11 cellular contexts compared by ENCODE assay signal in the genomic region with DNA sequence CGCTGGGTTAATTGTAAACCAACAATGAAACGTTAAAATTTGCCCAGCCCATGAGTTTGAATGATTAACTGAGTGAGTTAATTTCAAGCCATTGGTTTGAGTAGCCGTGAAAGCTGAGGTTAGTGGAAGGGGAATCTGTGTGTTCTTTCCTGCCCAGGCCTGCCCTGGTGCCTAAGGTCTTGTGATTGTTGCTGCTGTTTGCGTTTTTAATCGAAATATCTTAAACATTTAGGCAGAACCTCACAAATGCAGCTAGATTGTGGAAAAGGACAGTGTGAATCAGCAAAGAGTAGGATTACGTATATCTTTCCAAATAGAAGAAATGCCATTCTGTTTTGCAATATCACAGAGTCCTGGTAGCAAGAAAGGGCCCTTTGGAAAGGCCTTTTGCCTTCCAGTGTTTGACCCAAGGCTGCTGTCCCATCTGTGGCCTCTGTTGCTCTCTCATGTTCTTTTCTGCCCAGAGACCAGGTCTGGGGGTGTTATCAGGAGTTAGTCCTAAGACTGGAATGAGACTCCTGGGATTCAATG.
DNase-seq lines count a peak whose midpoint lies in the region; ATAC-seq and TF ChIP-seq lines count a peak whose summit lies in the region.
"Had no signal": no experiment of that assay in that cellular context is flagged by ENCODE, and none has a peak within 500 bp of the region (broad histone marks: within the 10 kb centered on the region; RNA-seq: fewer than 3 reads in every experiment).

No MANE protein-coding gene starts in this region.

- no peak overlapping the region for H3K4me3 Mint-ChIP-seq in stimulated activated naive B cell treated with anti-CD40 and anti-IgM and Interleukin-4, amounts not matched to agents 10 μg/mL and 1 μg/mL and 100 μg/mL, for 72 hours
- H3K4me3 Mint-ChIP-seq in activated CD8-positive, alpha-beta memory T cell treated with anti-CD3 and anti-CD28 coated beads, Interleukin-2, amount 10 ng/mL, durations not matched to agents 7 days and 5 days, result no peak overlapping the region
- H3K4me3 Mint-ChIP-seq: activated naive CD8-positive, alpha-beta T cell; B cell had no signal

- H3K27ac ChIP-seq in KMS-11, result peak overlapping the region; percentile 76; the same call in 1 of the 2 replicates

- no peak for TF ChIP-seq CTCF in KMS-11 (conservative IDR thresholded peaks at IDR 0.05; ENCODE audit: low read depth, low read length)
- no peak for TF ChIP-seq CTCF in fibroblast of mammary gland (conservative IDR thresholded peaks at IDR 0.05; ENCODE audit: control insufficient read depth, insufficient read depth, low read depth, low read length)

- peak overlapping the region; percentile 91 for H3K4me2 ChIP-seq in KMS-11

- no peak overlapping the region for H2AFZ ChIP-seq in KMS-11 (ENCODE audit: low read depth)

- no peaks in the 10 kb centered on the region for H3K9me3 Mint-ChIP-seq in stimulated activated naive B cell treated with anti-CD40 and anti-IgM and Interleukin-4, amounts not matched to agents 10 μg/mL and 1 μg/mL and 100 μg/mL, for 72 hours
- peaks cover 6% of the 10 kb centered on the region for H3K9me3 Mint-ChIP-seq in activated CD8-positive, alpha-beta memory T cell treated with anti-CD3 and anti-CD28 coated beads, Interleukin-2, amount 10 ng/mL, durations not matched to agents 7 days and 5 days (ENCODE audit: low read depth)

- H3K4me3 ChIP-seq in KMS-11 (IDR thresholded peaks at IDR 0.05; ENCODE audit: insufficient read depth, low read depth, low read length), result no peak overlapping the region
- H3K4me3 ChIP-seq in fibroblast of mammary gland (ENCODE audit: control insufficient read depth, low read depth, low read length), result no peak overlapping the region

- H3K36me3 Mint-ChIP-seq in stimulated activated naive B cell treated with anti-CD40 and anti-IgM and Interleukin-4, amounts not matched to agents 10 μg/mL and 1 μg/mL and 100 μg/mL, for 72 hours, result peaks cover 15 to 25% of the 10 kb centered on the region in 2 donors
- peaks cover 20% of the 10 kb centered on the region for H3K36me3 Mint-ChIP-seq in activated CD8-positive, alpha-beta memory T cell treated with anti-CD3 and anti-CD28 coated beads, Interleukin-2, amount 10 ng/mL, durations not matched to agents 7 days and 5 days

- CTCF ChIA-PET in activated CD8-positive, alpha-beta memory T cell treated with anti-CD3 and anti-CD28 coated beads, Interleukin-2, amount 10 ng/mL, durations not matched to agents 7 days and 5 days (lab: Charles Lee), result no interaction called here

- no peaks in the 10 kb centered on the region for H3K36me3 ChIP-seq in KMS-11 (ENCODE audit: insufficient read depth)

- DNase-seq in NCI-H1105 treated with DMSO at 0.1 percent for 48 hours (lab: John Stamatoyannopoulos, UW), result peak; percentile 56
- DNase-seq in NCI-H1105 (lab: John Stamatoyannopoulos, UW), result no peak
- peak; percentile 61 for DNase-seq in fibroblast of mammary gland (ENCODE audit: low read depth)
- DNase-seq in stimulated activated naive B cell treated with anti-CD40 and anti-IgM and Interleukin-4, amounts not matched to agents 10 μg/mL and 1 μg/mL and 100 μg/mL, for 72 hours, result no peak
- no peak for DNase-seq in NCI-H1092 (lab: John Stamatoyannopoulos, UW)
- DNase-seq in activated CD8-positive, alpha-beta memory T cell treated with anti-CD3 and anti-CD28 coated beads, Interleukin-2, amount 10 ng/mL, durations not matched to agents 7 days and 5 days, result no peak
- DNase-seq: stimulated activated CD4-positive, alpha-beta T cell treated with anti-CD3 and anti-CD28 coated beads, Interleukin-15, amount 100 ng/mL, for 24 hours had no signal

- H3K9ac ChIP-seq in KMS-11, result no peak overlapping the region

- H3K4me1 Mint-ChIP-seq in stimulated activated naive B cell treated with anti-CD40 and anti-IgM and Interleukin-4, amounts not matched to agents 10 μg/mL and 1 μg/mL and 100 μg/mL, for 72 hours, result peaks cover 36 to 45% of the 10 kb centered on the region in 2 donors
- peaks cover 14% of the 10 kb centered on the region for H3K4me1 Mint-ChIP-seq in activated CD8-positive, alpha-beta memory T cell treated with anti-CD3 and anti-CD28 coated beads, Interleukin-2, amount 10 ng/mL, durations not matched to agents 7 days and 5 days

- peaks cover 84% of the 10 kb centered on the region for H3K4me1 ChIP-seq in KMS-11 (ENCODE audit: low read depth, poor library complexity, severe bottlenecking)

- no peaks in the 10 kb centered on the region for H3K27me3 Mint-ChIP-seq in stimulated activated naive B cell treated with anti-CD40 and anti-IgM and Interleukin-4, amounts not matched to agents 10 μg/mL and 1 μg/mL and 100 μg/mL, for 72 hours
- H3K27me3 Mint-ChIP-seq in activated CD8-positive, alpha-beta memory T cell treated with anti-CD3 and anti-CD28 coated beads, Interleukin-2, amount 10 ng/mL, durations not matched to agents 7 days and 5 days, result no peaks in the 10 kb centered on the region
- H3K27me3 Mint-ChIP-seq: activated naive CD8-positive, alpha-beta T cell; B cell had no signal

- H3K79me2 ChIP-seq in KMS-11 (ENCODE audit: insufficient read depth, low read depth), result peaks cover 86% of the 10 kb centered on the region

- no peaks in the 10 kb centered on the region for H4K20me1 ChIP-seq in KMS-11 (ENCODE audit: insufficient read depth)

- ATAC-seq in stimulated activated naive B cell treated with anti-CD40 and anti-IgM and Interleukin-4, amounts not matched to agents 10 μg/mL and 1 μg/mL and 100 μg/mL, for 72 hours (replicated peaks), result peak in 1 of 2 donors; percentile 36
- no peak for ATAC-seq in activated CD8-positive, alpha-beta memory T cell treated with anti-CD3 and anti-CD28 coated beads, Interleukin-2, amount 10 ng/mL, durations not matched to agents 7 days and 5 days
- ATAC-seq in GM18502 (IDR thresholded peaks at IDR 0.05; ENCODE audit: poor library complexity, unreplicated experiment), result no peak

- H3K27me3 ChIP-seq in KMS-11 (ENCODE audit: insufficient read depth, low read depth), result no peaks in the 10 kb centered on the region

- H3K27ac Mint-ChIP-seq in stimulated activated naive B cell treated with anti-CD40 and anti-IgM and Interleukin-4, amounts not matched to agents 10 μg/mL and 1 μg/mL and 100 μg/mL, for 72 hours, result peak overlapping the region; percentile 63
- no peak overlapping the region for H3K27ac Mint-ChIP-seq in activated CD8-positive, alpha-beta memory T cell treated with anti-CD3 and anti-CD28 coated beads, Interleukin-2, amount 10 ng/mL, durations not matched to agents 7 days and 5 days
- H3K27ac Mint-ChIP-seq: activated naive CD8-positive, alpha-beta T cell; B cell had no signal

Comparison
In these comparisons a context has a peak if more than half of its experiments do, and no peak if none do; other contexts are left out.
1. DNase-seq: peak in NCI-H1105 treated with DMSO at 0.1 percent for 48 hours (single experiment) and fibroblast of mammary gland (single experiment); none in NCI-H1105 (single experiment), stimulated activated naive B cell treated with anti-CD40 and anti-IgM and Interleukin-4, amounts not matched to agents 10 μg/mL and 1 μg/mL and 100 μg/mL, for 72 hours (single experiment), NCI-H1092 (single experiment) and activated CD8-positive, alpha-beta memory T cell treated with anti-CD3 and anti-CD28 coated beads, Interleukin-2, amount 10 ng/mL, durations not matched to agents 7 days and 5 days (single experiment).